7 cellular contexts compared by ENCODE assay signal in the genomic region with DNA sequence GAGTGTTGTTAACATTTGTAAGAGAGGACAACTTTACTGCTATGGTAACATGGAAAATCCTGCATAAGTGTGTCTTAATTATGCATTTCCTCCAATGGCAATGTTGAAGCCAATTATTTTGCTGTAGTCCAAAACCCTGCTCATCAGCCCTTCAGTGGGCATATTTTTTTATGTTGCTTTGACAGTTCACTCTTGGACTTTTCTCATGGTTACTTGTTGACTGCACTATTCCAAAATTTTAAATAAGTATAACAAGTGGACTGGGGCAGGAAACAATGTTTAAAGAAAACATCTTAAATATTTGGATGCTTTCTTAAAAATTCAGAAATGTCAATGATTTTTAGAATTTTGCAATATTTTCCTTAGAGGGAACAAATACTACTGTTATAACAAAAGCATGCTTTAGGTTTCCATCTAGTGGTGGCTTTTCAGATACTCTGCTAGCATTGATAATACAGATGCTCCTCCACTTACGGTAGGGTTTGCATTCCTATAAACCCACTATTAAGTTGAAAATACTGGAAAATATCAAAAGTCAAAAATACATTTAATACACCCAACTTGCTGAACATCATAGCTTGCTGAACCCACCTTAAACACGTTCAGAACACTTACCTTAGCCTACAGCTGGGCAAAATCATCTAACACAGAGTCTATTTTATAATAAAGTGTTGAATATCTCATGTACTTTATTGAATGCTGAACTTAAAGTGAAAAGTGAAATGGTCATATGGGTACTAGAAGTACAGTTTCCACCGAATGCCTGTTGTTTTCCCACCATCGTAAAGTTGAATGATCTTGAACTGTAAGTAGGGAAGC.
A peak's percentile ranks its signal among the peaks of the same experiment; 100 is the strongest.
DNase-seq lines count a peak whose midpoint lies in the region; ATAC-seq and TF ChIP-seq lines count a peak whose summit lies in the region.

No MANE protein-coding gene starts in this region.

- H3K27me3 ChIP-seq in brain microvascular endothelial cell (replicated peaks) (no peaks in the 10 kb centered on the region), right lobe of liver (no peaks in the 10 kb centered on the region)

- intact Hi-C loops in right lobe of liver (cut with DNase I), result no loop called here

- peak; percentile 84 to 95 (median 91) for ATAC-seq in right lobe of liver

- in situ Hi-C loops in brain microvascular endothelial cell (cut with HindIII; ENCODE audit: low pct_ligation_motif_present, low sequenced_read_pairs), result no loop called here

- H3K4me3 ChIP-seq in brain microvascular endothelial cell (ENCODE audit: low read depth, low read length) (no peak overlapping the region), right lobe of liver (no peak overlapping the region)

- DNase-seq in GM03348 (ENCODE audit: low spot score), result peak; percentile 48
- peak; percentile 17 for DNase-seq in H4 (ENCODE audit: low spot score)
- DNase-seq in NCI-H1694 (lab: John Stamatoyannopoulos, UW), result peak; percentile 10
- DNase-seq in brain microvascular endothelial cell, result peak; percentile 43
- DNase-seq in right lobe of liver, result no peak
- no peak for DNase-seq in germinal center (ENCODE audit: low spot score)
- no peak for DNase-seq in stimulated activated CD4-positive, alpha-beta T cell treated with anti-CD3 and anti-CD28 coated beads, Interleukin-1b, Interleukin-23, amount 100 ng/mL, for 48 hours

- TF ChIP-seq POLR2A in right lobe of liver (IDR thresholded peaks at IDR 0.05), result no peak

- TF ChIP-seq CTCF in brain microvascular endothelial cell (IDR thresholded peaks at IDR 0.05; ENCODE audit: low read depth, low read length, missing control alignments) (peak; percentile 54), right lobe of liver (IDR thresholded peaks at IDR 0.05) (peak; percentile 71 to 74 (median 73))

- H3K9me3 ChIP-seq in right lobe of liver, result no peaks in the 10 kb centered on the region

- H3K36me3 ChIP-seq in brain microvascular endothelial cell (replicated peaks), result no peaks in the 10 kb centered on the region
- H3K36me3 ChIP-seq in right lobe of liver, result peaks cover 0 to 5% (median under 1%) of the 10 kb centered on the region in 4 donors

- H3K4me1 ChIP-seq in right lobe of liver, result peaks cover 0 to 14% (median 6%) of the 10 kb centered on the region in 4 donors

- WGBS in right lobe of liver (ENCODE audit: insufficient coverage, low coverage, low lambda C conversion rate, missing lambda C conversion rate), result 16% methylated on average over 4 of the region's 4 CpGs

- H3K27ac ChIP-seq in brain microvascular endothelial cell, result no peak overlapping the region
- peak overlapping the region in 1 of 3 donors; percentile 27 for H3K27ac ChIP-seq in right lobe of liver

Comparison
In these comparisons a context has a peak if more than half of its experiments do, and no peak if none do; other contexts are left out.
1. DNase-seq: peak in GM03348 (single experiment), H4 (single experiment), NCI-H1694 (single experiment) and brain microvascular endothelial cell (single experiment); none in right lobe of liver (0 of 3), germinal center (single experiment) and stimulated activated CD4-positive, alpha-beta T cell treated with anti-CD3 and anti-CD28 coated beads, Interleukin-1b, Interleukin-23, amount 100 ng/mL, for 48 hours (single experiment).